1 cellular context compared by ENCODE assay signal in genomic region chr6:3195695-3196497, GRCh38.
TF ChIP-seq lines count a peak whose summit lies in the region.

No MANE protein-coding gene starts in this region.

TF ChIP-seq in HepG2, 621 proteins besides CTCF, POLR2A, EP300 and RAD21 (continued from another document and continues in another):
- TF ChIP-seq ZNF687 (CRISPR knock-in tag; IDR thresholded peaks at IDR 0.05) (peak; percentile 81), RELA (CRISPR knock-in tag; IDR thresholded peaks at IDR 0.05) (no peak), ATF2 (CRISPR knock-in tag; IDR thresholded peaks at IDR 0.05) (0 out of 2 replicates have a peak, but pooled peaks have one; percentile 14), MEF2D (CRISPR knock-in tag; IDR thresholded peaks at IDR 0.05) (peak; percentile 70), PHF21A (CRISPR knock-in tag; IDR thresholded peaks at IDR 0.05) (peak; percentile 83; the same call in 1 of the 2 replicates), GTF2F1 (IDR thresholded peaks at IDR 0.05; ENCODE audit: low read length) (no peak), ATF7-NPFF (CRISPR knock-in tag; IDR thresholded peaks at IDR 0.05; ENCODE audit: low read depth) (peak; percentile 78; the same call in 1 of the 2 replicates), UBTF (CRISPR knock-in tag; IDR thresholded peaks at IDR 0.05) (peak; percentile 49; the same call in 1 of the 2 replicates), KLF11 (CRISPR knock-in tag; IDR thresholded peaks at IDR 0.05) (peak; percentile 91), TBP (CRISPR knock-in tag; IDR thresholded peaks at IDR 0.05) (no peak), DMAP1 (CRISPR knock-in tag; IDR thresholded peaks at IDR 0.05) (peak; percentile 87), ZNF614 (CRISPR knock-in tag; IDR thresholded peaks at IDR 0.05; ENCODE audit: borderline replicate concordance) (peak; percentile 66; the same call in 1 of the 2 replicates), MEIS2 (CRISPR knock-in tag; IDR thresholded peaks at IDR 0.05) (no peak), ZNF225 (CRISPR knock-in tag; IDR thresholded peaks at IDR 0.05) (peak; percentile 63; the same call in 1 of the 2 replicates), ZBTB25 (CRISPR knock-in tag; IDR thresholded peaks at IDR 0.05) (peak; percentile 29; the same call in 1 of the 2 replicates), ZNF501 (CRISPR knock-in tag; IDR thresholded peaks at IDR 0.05) (peak; percentile 92), KLF9 (CRISPR knock-in tag; IDR thresholded peaks at IDR 0.05; ENCODE audit: low read depth) (peak; percentile 60; the same call in 1 of the 2 replicates), ZNF572 (CRISPR knock-in tag; IDR thresholded peaks at IDR 0.05) (peak; percentile 91), ZSCAN25 (CRISPR knock-in tag; IDR thresholded peaks at IDR 0.05) (0 out of 2 replicates have a peak, but pooled peaks have one; percentile 43), NR2F6 (IDR thresholded peaks at IDR 0.05) (no peak), NR2F6 (CRISPR knock-in tag; IDR thresholded peaks at IDR 0.05) (peak; percentile 41; the same call in 1 of the 2 replicates), SALL1 (CRISPR knock-in tag; IDR thresholded peaks at IDR 0.05) (peak; percentile 81), AGO1 (IDR thresholded peaks at IDR 0.05; ENCODE audit: low read depth, low read length, poor library complexity, severe bottlenecking) (no peak), ZBTB39 (CRISPR knock-in tag; IDR thresholded peaks at IDR 0.05) (no peak), GABPB1 (CRISPR knock-in tag; IDR thresholded peaks at IDR 0.05) (peak; percentile 47)
- TF ChIP-seq, protein P1, sequence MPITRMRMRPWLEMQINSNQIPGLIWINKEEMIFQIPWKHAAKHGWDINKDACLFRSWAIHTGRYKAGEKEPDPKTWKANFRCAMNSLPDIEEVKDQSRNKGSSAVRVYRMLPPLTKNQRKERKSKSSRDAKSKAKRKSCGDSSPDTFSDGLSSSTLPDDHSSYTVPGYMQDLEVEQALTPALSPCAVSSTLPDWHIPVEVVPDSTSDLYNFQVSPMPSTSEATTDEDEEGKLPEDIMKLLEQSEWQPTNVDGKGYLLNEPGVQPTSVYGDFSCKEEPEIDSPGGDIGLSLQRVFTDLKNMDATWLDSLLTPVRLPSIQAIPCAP (CRISPR knock-in tag; IDR thresholded peaks at IDR 0.05; ENCODE audit: low read depth): no peak
- TF ChIP-seq, protein P2, sequence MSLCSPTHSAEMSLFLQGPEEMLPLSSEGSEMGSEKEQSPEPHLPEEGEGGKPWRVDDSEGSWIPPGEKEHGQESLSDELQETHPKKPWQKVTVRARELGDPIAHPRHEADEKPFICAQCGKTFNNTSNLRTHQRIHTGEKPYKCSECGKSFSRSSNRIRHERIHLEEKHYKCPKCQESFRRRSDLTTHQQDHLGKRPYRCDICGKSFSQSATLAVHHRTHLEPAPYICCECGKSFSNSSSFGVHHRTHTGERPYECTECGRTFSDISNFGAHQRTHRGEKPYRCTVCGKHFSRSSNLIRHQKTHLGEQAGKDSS (CRISPR knock-in tag; IDR thresholded peaks at IDR 0.05; ENCODE audit: borderline replicate concordance, low read depth): 0 out of 2 replicates have a peak, but pooled peaks have one; percentile 46
- TF ChIP-seq, protein P3, sequence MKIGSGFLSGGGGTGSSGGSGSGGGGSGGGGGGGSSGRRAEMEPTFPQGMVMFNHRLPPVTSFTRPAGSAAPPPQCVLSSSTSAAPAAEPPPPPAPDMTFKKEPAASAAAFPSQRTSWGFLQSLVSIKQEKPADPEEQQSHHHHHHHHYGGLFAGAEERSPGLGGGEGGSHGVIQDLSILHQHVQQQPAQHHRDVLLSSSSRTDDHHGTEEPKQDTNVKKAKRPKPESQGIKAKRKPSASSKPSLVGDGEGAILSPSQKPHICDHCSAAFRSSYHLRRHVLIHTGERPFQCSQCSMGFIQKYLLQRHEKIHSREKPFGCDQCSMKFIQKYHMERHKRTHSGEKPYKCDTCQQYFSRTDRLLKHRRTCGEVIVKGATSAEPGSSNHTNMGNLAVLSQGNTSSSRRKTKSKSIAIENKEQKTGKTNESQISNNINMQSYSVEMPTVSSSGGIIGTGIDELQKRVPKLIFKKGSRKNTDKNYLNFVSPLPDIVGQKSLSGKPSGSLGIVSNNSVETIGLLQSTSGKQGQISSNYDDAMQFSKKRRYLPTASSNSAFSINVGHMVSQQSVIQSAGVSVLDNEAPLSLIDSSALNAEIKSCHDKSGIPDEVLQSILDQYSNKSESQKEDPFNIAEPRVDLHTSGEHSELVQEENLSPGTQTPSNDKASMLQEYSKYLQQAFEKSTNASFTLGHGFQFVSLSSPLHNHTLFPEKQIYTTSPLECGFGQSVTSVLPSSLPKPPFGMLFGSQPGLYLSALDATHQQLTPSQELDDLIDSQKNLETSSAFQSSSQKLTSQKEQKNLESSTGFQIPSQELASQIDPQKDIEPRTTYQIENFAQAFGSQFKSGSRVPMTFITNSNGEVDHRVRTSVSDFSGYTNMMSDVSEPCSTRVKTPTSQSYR (CRISPR knock-in tag; IDR thresholded peaks at IDR 0.05; ENCODE audit: borderline replicate concordance): peak; percentile 61; the same call in 1 of the 2 replicates
- TF ChIP-seq, protein P4, sequence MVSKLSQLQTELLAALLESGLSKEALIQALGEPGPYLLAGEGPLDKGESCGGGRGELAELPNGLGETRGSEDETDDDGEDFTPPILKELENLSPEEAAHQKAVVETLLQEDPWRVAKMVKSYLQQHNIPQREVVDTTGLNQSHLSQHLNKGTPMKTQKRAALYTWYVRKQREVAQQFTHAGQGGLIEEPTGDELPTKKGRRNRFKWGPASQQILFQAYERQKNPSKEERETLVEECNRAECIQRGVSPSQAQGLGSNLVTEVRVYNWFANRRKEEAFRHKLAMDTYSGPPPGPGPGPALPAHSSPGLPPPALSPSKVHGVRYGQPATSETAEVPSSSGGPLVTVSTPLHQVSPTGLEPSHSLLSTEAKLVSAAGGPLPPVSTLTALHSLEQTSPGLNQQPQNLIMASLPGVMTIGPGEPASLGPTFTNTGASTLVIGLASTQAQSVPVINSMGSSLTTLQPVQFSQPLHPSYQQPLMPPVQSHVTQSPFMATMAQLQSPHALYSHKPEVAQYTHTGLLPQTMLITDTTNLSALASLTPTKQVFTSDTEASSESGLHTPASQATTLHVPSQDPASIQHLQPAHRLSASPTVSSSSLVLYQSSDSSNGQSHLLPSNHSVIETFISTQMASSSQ (IDR thresholded peaks at IDR 0.05; ENCODE audit: low read depth): peak; percentile 41
- TF ChIP-seq, protein P4 (CRISPR knock-in tag; IDR thresholded peaks at IDR 0.05; ENCODE audit: borderline replicate concordance): 0 out of 2 replicates have a peak, but pooled peaks have one; percentile 41
- TF ChIP-seq, protein P5, sequence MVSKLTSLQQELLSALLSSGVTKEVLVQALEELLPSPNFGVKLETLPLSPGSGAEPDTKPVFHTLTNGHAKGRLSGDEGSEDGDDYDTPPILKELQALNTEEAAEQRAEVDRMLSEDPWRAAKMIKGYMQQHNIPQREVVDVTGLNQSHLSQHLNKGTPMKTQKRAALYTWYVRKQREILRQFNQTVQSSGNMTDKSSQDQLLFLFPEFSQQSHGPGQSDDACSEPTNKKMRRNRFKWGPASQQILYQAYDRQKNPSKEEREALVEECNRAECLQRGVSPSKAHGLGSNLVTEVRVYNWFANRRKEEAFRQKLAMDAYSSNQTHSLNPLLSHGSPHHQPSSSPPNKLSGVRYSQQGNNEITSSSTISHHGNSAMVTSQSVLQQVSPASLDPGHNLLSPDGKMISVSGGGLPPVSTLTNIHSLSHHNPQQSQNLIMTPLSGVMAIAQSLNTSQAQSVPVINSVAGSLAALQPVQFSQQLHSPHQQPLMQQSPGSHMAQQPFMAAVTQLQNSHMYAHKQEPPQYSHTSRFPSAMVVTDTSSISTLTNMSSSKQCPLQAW (CRISPR knock-in tag; IDR thresholded peaks at IDR 0.05): peak; percentile 88
